1 cellular context compared by ENCODE assay signal in the genomic region with DNA sequence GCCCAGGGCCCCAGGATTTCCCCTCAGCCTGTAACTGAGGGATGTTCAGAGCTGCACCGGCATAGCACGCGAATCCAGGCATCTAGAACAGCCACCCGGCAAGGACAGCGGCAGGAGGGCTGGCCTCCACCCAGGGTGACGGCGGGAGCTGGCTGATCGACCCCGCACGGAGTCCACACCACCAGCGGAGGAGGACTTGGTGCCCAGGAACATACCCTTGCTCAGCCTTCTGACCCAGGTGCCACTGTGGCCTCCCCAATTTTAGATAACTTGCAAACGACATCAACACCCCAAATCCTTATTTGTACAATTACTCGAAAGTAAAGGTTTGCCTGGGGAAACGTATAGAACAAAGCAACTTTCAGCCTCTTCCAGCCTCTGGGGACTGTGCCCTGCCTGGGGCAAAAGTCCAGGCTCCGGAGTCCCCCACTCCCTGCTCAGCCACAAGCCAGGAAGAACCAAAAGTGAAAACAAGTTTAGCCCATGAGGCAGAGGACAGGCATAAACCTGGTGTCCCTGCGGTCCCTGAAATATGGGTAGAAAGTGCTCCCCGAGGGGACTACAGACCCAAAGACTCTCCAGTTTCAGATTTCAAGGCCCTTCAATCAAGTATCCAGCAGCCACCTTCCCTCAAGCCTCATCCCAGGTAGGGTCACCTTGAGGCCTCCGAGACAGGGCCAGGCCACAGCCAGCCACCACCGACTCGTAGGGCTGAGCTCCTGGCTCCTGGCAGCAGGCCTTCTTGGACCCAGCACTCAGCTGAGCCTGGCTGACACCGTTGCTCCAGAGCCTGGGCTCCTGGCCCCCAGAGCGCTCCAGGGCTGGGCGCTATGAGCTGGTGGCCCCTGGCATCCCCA.
A peak's percentile ranks its signal among the peaks of the same experiment; 100 is the strongest.
TF ChIP-seq lines count a peak whose summit lies in the region.

No MANE protein-coding gene starts in this region.

TF ChIP-seq in HepG2, 621 proteins besides CTCF, POLR2A, EP300 and RAD21 (continued from another document and continues in another):
- TF ChIP-seq ZBTB7A (CRISPR knock-in tag; IDR thresholded peaks at IDR 0.05): no peak
- TF ChIP-seq ZNF562 (CRISPR knock-in tag; IDR thresholded peaks at IDR 0.05; ENCODE audit: borderline replicate concordance): no peak
- TF ChIP-seq NFE2L2 (IDR thresholded peaks at IDR 0.05; ENCODE audit: low read length): no peak
- TF ChIP-seq SP1 (IDR thresholded peaks at IDR 0.05): no peak
- TF ChIP-seq SP1 (CRISPR knock-in tag; IDR thresholded peaks at IDR 0.05): no peak
- no peak for TF ChIP-seq ZNF282 (IDR thresholded peaks at IDR 0.05; ENCODE audit: partially characterized antibody)
- TF ChIP-seq, protein P1, sequence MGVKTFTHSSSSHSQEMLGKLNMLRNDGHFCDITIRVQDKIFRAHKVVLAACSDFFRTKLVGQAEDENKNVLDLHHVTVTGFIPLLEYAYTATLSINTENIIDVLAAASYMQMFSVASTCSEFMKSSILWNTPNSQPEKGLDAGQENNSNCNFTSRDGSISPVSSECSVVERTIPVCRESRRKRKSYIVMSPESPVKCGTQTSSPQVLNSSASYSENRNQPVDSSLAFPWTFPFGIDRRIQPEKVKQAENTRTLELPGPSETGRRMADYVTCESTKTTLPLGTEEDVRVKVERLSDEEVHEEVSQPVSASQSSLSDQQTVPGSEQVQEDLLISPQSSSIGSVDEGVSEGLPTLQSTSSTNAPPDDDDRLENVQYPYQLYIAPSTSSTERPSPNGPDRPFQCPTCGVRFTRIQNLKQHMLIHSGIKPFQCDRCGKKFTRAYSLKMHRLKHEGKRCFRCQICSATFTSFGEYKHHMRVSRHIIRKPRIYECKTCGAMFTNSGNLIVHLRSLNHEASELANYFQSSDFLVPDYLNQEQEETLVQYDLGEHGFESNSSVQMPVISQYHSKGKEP (CRISPR knock-in tag; IDR thresholded peaks at IDR 0.05): no peak
- TF ChIP-seq, protein P2, sequence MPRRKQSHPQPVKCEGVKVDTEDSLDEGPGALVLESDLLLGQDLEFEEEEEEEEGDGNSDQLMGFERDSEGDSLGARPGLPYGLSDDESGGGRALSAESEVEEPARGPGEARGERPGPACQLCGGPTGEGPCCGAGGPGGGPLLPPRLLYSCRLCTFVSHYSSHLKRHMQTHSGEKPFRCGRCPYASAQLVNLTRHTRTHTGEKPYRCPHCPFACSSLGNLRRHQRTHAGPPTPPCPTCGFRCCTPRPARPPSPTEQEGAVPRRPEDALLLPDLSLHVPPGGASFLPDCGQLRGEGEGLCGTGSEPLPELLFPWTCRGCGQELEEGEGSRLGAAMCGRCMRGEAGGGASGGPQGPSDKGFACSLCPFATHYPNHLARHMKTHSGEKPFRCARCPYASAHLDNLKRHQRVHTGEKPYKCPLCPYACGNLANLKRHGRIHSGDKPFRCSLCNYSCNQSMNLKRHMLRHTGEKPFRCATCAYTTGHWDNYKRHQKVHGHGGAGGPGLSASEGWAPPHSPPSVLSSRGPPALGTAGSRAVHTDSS (CRISPR knock-in tag; conservative IDR thresholded peaks at IDR 0.05): no peak
- TF ChIP-seq MATR3 (CRISPR knock-in tag; IDR thresholded peaks at IDR 0.05): 0 out of 2 replicates have a peak, but pooled peaks have one; percentile 45
- no peak for TF ChIP-seq CENPT (CRISPR knock-in tag; IDR thresholded peaks at IDR 0.05; ENCODE audit: low read depth)
- TF ChIP-seq ZNF652 (CRISPR knock-in tag; IDR thresholded peaks at IDR 0.05; ENCODE audit: borderline replicate concordance, low read depth): no peak
- TF ChIP-seq, protein P3, sequence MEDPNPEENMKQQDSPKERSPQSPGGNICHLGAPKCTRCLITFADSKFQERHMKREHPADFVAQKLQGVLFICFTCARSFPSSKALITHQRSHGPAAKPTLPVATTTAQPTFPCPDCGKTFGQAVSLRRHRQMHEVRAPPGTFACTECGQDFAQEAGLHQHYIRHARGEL (CRISPR knock-in tag; IDR thresholded peaks at IDR 0.05): peak; percentile 62; the same call in 1 of the 2 replicates
- TF ChIP-seq ETV5 (CRISPR knock-in tag; IDR thresholded peaks at IDR 0.05; ENCODE audit: borderline replicate concordance): peak; percentile 5; the same call in 1 of the 2 replicates
- TF ChIP-seq, protein P4, sequence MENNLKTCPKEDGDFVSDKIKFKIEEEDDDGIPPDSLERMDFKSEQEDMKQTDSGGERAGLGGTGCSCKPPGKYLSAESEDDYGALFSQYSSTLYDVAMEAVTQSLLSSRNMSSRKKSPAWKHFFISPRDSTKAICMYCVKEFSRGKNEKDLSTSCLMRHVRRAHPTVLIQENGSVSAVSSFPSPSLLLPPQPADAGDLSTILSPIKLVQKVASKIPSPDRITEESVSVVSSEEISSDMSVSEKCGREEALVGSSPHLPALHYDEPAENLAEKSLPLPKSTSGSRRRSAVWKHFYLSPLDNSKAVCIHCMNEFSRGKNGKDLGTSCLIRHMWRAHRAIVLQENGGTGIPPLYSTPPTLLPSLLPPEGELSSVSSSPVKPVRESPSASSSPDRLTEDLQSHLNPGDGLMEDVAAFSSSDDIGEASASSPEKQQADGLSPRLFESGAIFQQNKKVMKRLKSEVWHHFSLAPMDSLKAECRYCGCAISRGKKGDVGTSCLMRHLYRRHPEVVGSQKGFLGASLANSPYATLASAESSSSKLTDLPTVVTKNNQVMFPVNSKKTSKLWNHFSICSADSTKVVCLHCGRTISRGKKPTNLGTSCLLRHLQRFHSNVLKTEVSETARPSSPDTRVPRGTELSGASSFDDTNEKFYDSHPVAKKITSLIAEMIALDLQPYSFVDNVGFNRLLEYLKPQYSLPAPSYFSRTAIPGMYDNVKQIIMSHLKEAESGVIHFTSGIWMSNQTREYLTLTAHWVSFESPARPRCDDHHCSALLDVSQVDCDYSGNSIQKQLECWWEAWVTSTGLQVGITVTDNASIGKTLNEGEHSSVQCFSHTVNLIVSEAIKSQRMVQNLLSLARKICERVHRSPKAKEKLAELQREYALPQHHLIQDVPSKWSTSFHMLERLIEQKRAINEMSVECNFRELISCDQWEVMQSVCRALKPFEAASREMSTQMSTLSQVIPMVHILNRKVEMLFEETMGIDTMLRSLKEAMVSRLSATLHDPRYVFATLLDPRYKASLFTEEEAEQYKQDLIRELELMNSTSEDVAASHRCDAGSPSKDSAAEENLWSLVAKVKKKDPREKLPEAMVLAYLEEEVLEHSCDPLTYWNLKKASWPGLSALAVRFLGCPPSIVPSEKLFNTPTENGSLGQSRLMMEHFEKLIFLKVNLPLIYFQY (CRISPR knock-in tag; IDR thresholded peaks at IDR 0.05; ENCODE audit: borderline replicate concordance): no peak
- TF ChIP-seq, protein P5, sequence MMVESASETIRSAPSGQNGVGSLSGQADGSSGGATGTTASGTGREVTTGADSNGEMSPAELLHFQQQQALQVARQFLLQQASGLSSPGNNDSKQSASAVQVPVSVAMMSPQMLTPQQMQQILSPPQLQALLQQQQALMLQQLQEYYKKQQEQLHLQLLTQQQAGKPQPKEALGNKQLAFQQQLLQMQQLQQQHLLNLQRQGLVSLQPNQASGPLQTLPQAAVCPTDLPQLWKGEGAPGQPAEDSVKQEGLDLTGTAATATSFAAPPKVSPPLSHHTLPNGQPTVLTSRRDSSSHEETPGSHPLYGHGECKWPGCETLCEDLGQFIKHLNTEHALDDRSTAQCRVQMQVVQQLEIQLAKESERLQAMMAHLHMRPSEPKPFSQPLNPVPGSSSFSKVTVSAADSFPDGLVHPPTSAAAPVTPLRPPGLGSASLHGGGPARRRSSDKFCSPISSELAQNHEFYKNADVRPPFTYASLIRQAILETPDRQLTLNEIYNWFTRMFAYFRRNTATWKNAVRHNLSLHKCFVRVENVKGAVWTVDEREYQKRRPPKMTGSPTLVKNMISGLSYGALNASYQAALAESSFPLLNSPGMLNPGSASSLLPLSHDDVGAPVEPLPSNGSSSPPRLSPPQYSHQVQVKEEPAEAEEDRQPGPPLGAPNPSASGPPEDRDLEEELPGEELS (CRISPR knock-in tag; IDR thresholded peaks at IDR 0.05): 0 out of 2 replicates have a peak, but pooled peaks have one; percentile 15
- TF ChIP-seq, protein P6, sequence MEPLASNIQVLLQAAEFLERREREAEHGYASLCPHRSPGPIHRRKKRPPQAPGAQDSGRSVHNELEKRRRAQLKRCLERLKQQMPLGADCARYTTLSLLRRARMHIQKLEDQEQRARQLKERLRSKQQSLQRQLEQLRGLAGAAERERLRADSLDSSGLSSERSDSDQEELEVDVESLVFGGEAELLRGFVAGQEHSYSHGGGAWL (CRISPR knock-in tag; IDR thresholded peaks at IDR 0.05): no peak
- 0 out of 2 replicates have a peak, but pooled peaks have one; percentile 25 for TF ChIP-seq DNMT1 (CRISPR knock-in tag; IDR thresholded peaks at IDR 0.05)
- TF ChIP-seq, protein P7, sequence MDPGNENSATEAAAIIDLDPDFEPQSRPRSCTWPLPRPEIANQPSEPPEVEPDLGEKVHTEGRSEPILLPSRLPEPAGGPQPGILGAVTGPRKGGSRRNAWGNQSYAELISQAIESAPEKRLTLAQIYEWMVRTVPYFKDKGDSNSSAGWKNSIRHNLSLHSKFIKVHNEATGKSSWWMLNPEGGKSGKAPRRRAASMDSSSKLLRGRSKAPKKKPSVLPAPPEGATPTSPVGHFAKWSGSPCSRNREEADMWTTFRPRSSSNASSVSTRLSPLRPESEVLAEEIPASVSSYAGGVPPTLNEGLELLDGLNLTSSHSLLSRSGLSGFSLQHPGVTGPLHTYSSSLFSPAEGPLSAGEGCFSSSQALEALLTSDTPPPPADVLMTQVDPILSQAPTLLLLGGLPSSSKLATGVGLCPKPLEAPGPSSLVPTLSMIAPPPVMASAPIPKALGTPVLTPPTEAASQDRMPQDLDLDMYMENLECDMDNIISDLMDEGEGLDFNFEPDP (CRISPR knock-in tag; conservative IDR thresholded peaks at IDR 0.05): no peak
- no peak for TF ChIP-seq GATA4 (IDR thresholded peaks at IDR 0.05; ENCODE audit: borderline replicate concordance, low read depth)
- no peak for TF ChIP-seq ZFP36L2 (CRISPR knock-in tag; IDR thresholded peaks at IDR 0.05)
- TF ChIP-seq, protein P8, sequence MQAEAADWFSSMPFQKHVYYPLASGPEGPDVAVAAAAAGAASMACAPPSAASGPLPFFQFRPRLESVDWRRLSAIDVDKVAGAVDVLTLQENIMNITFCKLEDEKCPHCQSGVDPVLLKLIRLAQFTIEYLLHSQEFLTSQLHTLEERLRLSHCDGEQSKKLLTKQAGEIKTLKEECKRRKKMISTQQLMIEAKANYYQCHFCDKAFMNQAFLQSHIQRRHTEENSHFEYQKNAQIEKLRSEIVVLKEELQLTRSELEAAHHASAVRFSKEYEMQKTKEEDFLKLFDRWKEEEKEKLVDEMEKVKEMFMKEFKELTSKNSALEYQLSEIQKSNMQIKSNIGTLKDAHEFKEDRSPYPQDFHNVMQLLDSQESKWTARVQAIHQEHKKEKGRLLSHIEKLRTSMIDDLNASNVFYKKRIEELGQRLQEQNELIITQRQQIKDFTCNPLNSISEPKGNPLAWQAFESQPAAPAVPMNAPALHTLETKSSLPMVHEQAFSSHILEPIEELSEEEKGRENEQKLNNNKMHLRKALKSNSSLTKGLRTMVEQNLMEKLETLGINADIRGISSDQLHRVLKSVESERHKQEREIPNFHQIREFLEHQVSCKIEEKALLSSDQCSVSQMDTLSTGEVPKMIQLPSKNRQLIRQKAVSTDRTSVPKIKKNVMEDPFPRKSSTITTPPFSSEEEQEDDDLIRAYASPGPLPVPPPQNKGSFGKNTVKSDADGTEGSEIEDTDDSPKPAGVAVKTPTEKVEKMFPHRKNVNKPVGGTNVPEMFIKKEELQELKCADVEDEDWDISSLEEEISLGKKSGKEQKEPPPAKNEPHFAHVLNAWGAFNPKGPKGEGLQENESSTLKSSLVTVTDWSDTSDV (CRISPR knock-in tag; IDR thresholded peaks at IDR 0.05): 0 out of 2 replicates have a peak, but pooled peaks have one; percentile 3
- 0 out of 2 replicates have a peak, but pooled peaks have one; percentile 33 for TF ChIP-seq NCOA1 (CRISPR knock-in tag; IDR thresholded peaks at IDR 0.05)
- 0 out of 2 replicates have a peak, but pooled peaks have one; percentile 55 for TF ChIP-seq REPIN1 (CRISPR knock-in tag; IDR thresholded peaks at IDR 0.05; ENCODE audit: borderline replicate concordance, low read depth)
- peak; percentile 41 for TF ChIP-seq GATAD2A (CRISPR knock-in tag; IDR thresholded peaks at IDR 0.05)
- 0 out of 2 replicates have a peak, but pooled peaks have one; percentile 9 for TF ChIP-seq PPARG (CRISPR knock-in tag; conservative IDR thresholded peaks at IDR 0.05)
- TF ChIP-seq, protein P9, sequence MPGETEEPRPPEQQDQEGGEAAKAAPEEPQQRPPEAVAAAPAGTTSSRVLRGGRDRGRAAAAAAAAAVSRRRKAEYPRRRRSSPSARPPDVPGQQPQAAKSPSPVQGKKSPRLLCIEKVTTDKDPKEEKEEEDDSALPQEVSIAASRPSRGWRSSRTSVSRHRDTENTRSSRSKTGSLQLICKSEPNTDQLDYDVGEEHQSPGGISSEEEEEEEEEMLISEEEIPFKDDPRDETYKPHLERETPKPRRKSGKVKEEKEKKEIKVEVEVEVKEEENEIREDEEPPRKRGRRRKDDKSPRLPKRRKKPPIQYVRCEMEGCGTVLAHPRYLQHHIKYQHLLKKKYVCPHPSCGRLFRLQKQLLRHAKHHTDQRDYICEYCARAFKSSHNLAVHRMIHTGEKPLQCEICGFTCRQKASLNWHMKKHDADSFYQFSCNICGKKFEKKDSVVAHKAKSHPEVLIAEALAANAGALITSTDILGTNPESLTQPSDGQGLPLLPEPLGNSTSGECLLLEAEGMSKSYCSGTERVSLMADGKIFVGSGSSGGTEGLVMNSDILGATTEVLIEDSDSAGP (CRISPR knock-in tag; IDR thresholded peaks at IDR 0.05; ENCODE audit: borderline replicate concordance): peak; percentile 45; the same call in 1 of the 2 replicates
- TF ChIP-seq ZNF235 (CRISPR knock-in tag; IDR thresholded peaks at IDR 0.05; ENCODE audit: borderline replicate concordance): no peak
- TF ChIP-seq MAZ (IDR thresholded peaks at IDR 0.05; ENCODE audit: borderline replicate concordance, low read depth, low read length): no peak
- 0 out of 2 replicates have a peak, but pooled peaks have one; percentile 30 for TF ChIP-seq MAZ (CRISPR knock-in tag; IDR thresholded peaks at IDR 0.05; ENCODE audit: low read depth)
- TF ChIP-seq SMARCE1 (IDR thresholded peaks at IDR 0.05; ENCODE audit: borderline replicate concordance): no peak
- TF ChIP-seq ZNF761 (CRISPR knock-in tag; conservative IDR thresholded peaks at IDR 0.05): no peak; the same call in 1 of the 2 replicates
- TF ChIP-seq ZNF672 (CRISPR knock-in tag; IDR thresholded peaks at IDR 0.05): no peak
- TF ChIP-seq IKZF4 (CRISPR knock-in tag; IDR thresholded peaks at IDR 0.05; ENCODE audit: borderline replicate concordance, low read depth, not compliant biosample characterization): peak; percentile 70
- peak; percentile 49; the same call in 1 of the 2 replicates for TF ChIP-seq TBX2 (CRISPR knock-in tag; IDR thresholded peaks at IDR 0.05; ENCODE audit: borderline replicate concordance)
- no peak for TF ChIP-seq SMAD9 (CRISPR knock-in tag; IDR thresholded peaks at IDR 0.05)
- 0 out of 2 replicates have a peak, but pooled peaks have one; percentile 52 for TF ChIP-seq STAT5B (CRISPR knock-in tag; IDR thresholded peaks at IDR 0.05)
- no peak for TF ChIP-seq ZNF670 (CRISPR knock-in tag; IDR thresholded peaks at IDR 0.05; ENCODE audit: borderline replicate concordance)
- TF ChIP-seq CBX1 (IDR thresholded peaks at IDR 0.05; ENCODE audit: low read depth): no peak
- TF ChIP-seq MTF2 (CRISPR knock-in tag; IDR thresholded peaks at IDR 0.05; ENCODE audit: borderline replicate concordance): no peak; the same call in 1 of the 2 replicates
- no peak for TF ChIP-seq KLF9 (CRISPR knock-in tag; IDR thresholded peaks at IDR 0.05; ENCODE audit: low read depth)
- TF ChIP-seq TBP (CRISPR knock-in tag; IDR thresholded peaks at IDR 0.05): 0 out of 2 replicates have a peak, but pooled peaks have one; percentile 24
- TF ChIP-seq NR3C1 (CRISPR knock-in tag; IDR thresholded peaks at IDR 0.05): no peak
- TF ChIP-seq SRSF1 (optimal IDR thresholded peaks at IDR 0.05; ENCODE audit: low read depth, low read length): peak; percentile 63
- TF ChIP-seq PLRG1 (conservative IDR thresholded peaks at IDR 0.05): no peak
